In the genomic region with DNA sequence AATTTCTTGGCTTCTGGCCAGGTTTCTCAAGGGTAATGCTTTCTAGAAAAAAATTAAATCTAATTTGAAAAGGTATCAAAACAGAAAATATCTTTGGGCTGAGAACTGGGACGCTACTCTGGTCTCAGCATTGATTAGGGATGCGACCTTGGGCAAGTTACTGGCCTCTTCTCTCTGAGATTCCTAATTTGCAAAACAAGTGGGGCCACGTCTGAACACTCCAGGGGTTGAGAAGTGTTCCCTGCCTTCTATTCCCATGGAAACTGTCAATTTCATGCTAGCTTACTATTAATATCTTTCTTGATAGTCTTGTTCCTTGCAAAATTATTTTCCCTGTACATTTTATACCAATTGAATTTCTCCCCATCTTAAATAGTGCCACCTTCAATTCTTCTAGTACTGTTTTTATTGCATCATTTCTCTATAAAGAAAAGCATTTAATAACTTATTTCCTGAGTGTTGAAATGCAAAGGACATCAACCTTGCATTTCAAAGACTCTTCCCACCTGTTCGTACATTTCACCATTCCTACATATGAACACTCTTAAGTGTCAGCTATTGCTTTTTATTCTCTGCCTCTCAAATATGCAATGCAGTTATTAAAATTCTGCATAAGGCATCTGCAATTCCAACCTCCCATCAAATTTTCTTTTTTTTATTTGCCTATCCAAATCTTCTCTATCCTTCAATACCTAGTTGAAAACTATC, we compare ENCODE assay signal across 16 cellular contexts.
DNase-seq lines count a peak whose midpoint lies in the region; ATAC-seq, FAIRE-seq and TF ChIP-seq lines count a peak whose summit lies in the region.
"Had no signal": no experiment of that assay in that cellular context is flagged by ENCODE, and none has a peak within 500 bp of the region (broad histone marks: within the 10 kb centered on the region; RNA-seq: fewer than 3 reads in every experiment).

No MANE protein-coding gene starts in this region.

- no peak for TF ChIP-seq POLR2A in IMR-90 (IDR thresholded peaks at IDR 0.05; ENCODE audit: low read depth, low read length)
- no peak for TF ChIP-seq POLR2A in K562 (conservative IDR thresholded peaks at IDR 0.05)

- no peak overlapping the region for H3K4me2 ChIP-seq in IMR-90 (ENCODE audit: low read depth, low read length)
- no peak overlapping the region for H3K4me2 ChIP-seq in K562 (ENCODE audit: insufficient read depth, low read length)
- peak overlapping the region; percentile 38 for H3K4me2 ChIP-seq in neural cell (ENCODE audit: low read length)

- H4K8ac ChIP-seq in IMR-90 (ENCODE audit: low read depth in 2 of 2, low read length in 2 of 2) = no peak overlapping the region

- POLR2A ChIA-PET in IMR-90 (lab: Charles Lee; ENCODE audit: unreplicated experiment) = no interaction called here
- POLR2A ChIA-PET in K562 (lab: Yijun Ruan, JAX) = no interaction called here

- dilution Hi-C loops in IMR-90 (cut with HindIII; ENCODE audit: low sequenced_read_pairs, unreplicated experiment) = no loop called here

- WGBS in IMR-90 (ENCODE audit: extremely low coverage in 2 of 2, insufficient read length in 1 of 2), 2 experiments = no CpG with 5 or more reads among the region's 4 CpGs
- WGBS in K562 (ENCODE audit: insufficient coverage, low coverage, missing lambda C conversion rate) = 0% methylated on average over 4 of the region's 4 CpGs

- DNase-seq in H7 (peak; percentile 73), IMR-90 (no peak), K562 (ENCODE audit: extremely low read depth in 1 of 4, low spot score in 3 of 4) (no peak), dermis blood vessel endothelial cell (no peak), RKO (ENCODE audit: low spot score) (no peak)
- DNase-seq: ACHN; BE2C; CD8-positive, alpha-beta T cell; EL; HCEC 1CT; NCI-H146; NCI-H446; SHP77 had no signal

- no peak overlapping the region for H4K91ac ChIP-seq in IMR-90 (ENCODE audit: insufficient read depth, low read depth, low read length)

- H3K9me3 ChIP-seq in IMR-90 (ENCODE audit: control insufficient read depth, insufficient read depth, low read length) (no peaks in the 10 kb centered on the region), K562 (replicated peaks; ENCODE audit: control insufficient read depth, insufficient read depth, low read depth, low read length) (no peaks in the 10 kb centered on the region), neural cell (ENCODE audit: low read length) (no peaks in the 10 kb centered on the region)
- H3K9me3 ChIP-seq: BE2C had no signal

- in situ Hi-C loops in IMR-90 (cut with MboI; ENCODE audit: low sequenced_read_pairs) (no loop called here), K562 (cut with MboI) (no loop called here)

- H3K23ac ChIP-seq in IMR-90 (ENCODE audit: low read depth, low read length) = no peak overlapping the region

- H2BK120ac ChIP-seq in IMR-90 (ENCODE audit: low read depth, low read length) = no peak overlapping the region

- no peaks in the 10 kb centered on the region for H3K79me2 ChIP-seq in K562 (ENCODE audit: control insufficient read depth, insufficient read depth, low read length)
- H3K79me2 ChIP-seq in neural cell (replicated peaks; ENCODE audit: insufficient read depth, low read length) = no peaks in the 10 kb centered on the region

- no peak overlapping the region for H3K4me3 ChIP-seq in H7 (ENCODE audit: insufficient read depth, low read depth, low read length)
- no peak overlapping the region for H3K4me3 ChIP-seq in IMR-90 (ENCODE audit: insufficient read depth, low read depth, low read length)
- H3K4me3 ChIP-seq in K562 = no peak overlapping the region
- H3K4me3 ChIP-seq in neural cell (ENCODE audit: low read length) = peak overlapping the region; percentile 42

- H4K20me1 ChIP-seq in IMR-90 (ENCODE audit: insufficient read depth, low read length) (no peaks in the 10 kb centered on the region), K562 (replicated peaks; ENCODE audit: control insufficient read depth, insufficient read depth, low read length) (no peaks in the 10 kb centered on the region), neural cell (ENCODE audit: insufficient read depth) (no peaks in the 10 kb centered on the region)

- intact Hi-C loops in IMR-90 (cut with micrococcal nuclease) = no loop called here
- intact Hi-C loops in K562 (cut with micrococcal nuclease) = no loop called here

- H3K4ac ChIP-seq in IMR-90 (ENCODE audit: low read depth, low read length) = no peak overlapping the region

- no peak overlapping the region for H3K9ac ChIP-seq in IMR-90 (ENCODE audit: low read depth, low read length)
- no peak overlapping the region for H3K9ac ChIP-seq in K562 (ENCODE audit: insufficient read depth in 1 of 2, low read depth in 2 of 2, low read length in 2 of 2)
- H3K9ac ChIP-seq in neural cell (ENCODE audit: low read length) = peak overlapping the region; percentile 2

- H3K9me1 ChIP-seq in IMR-90 (ENCODE audit: insufficient read depth, low read length) (no peaks in the 10 kb centered on the region), K562 (ENCODE audit: control insufficient read depth, insufficient read depth, low read length) (no peaks in the 10 kb centered on the region)

- H3K27ac ChIP-seq in IMR-90 (ENCODE audit: insufficient read depth, low read length) (no peak overlapping the region), K562 (ENCODE audit: extremely low read depth, low read depth, low read length) (no peak overlapping the region), neural cell (ENCODE audit: low read length) (peak overlapping the region; percentile 73)

- no peak overlapping the region for H2AK9ac ChIP-seq in IMR-90 (replicated peaks; ENCODE audit: low read depth, low read length, poor library complexity)

- H3K4me1 ChIP-seq in IMR-90 (ENCODE audit: control insufficient read depth, insufficient read depth, low read length) (no peaks in the 10 kb centered on the region), K562 (replicated peaks in 1 of 2; ENCODE audit: control insufficient read depth in 2 of 2, insufficient read depth in 2 of 2, low read length in 2 of 2) (no peaks in the 10 kb centered on the region)
- H3K4me1 ChIP-seq: BE2C had no signal

- TF ChIP-seq EP300 in K562 (IDR thresholded peaks at IDR 0.05; ENCODE audit: low read length) = no peak
- no peak for TF ChIP-seq EP300 in neural cell (conservative IDR thresholded peaks at IDR 0.05; ENCODE audit: poor library complexity, severe bottlenecking)

- H3F3A ChIP-seq in neural cell (ENCODE audit: insufficient read depth, low read length, poor library complexity, severe bottlenecking) = no peaks in the 10 kb centered on the region

- no peak overlapping the region for H2BK15ac ChIP-seq in IMR-90 (ENCODE audit: low read depth, low read length)

- CTCF ChIA-PET in IMR-90 (lab: Yijun Ruan, JAX) (no interaction called here), K562 (lab: Yijun Ruan, JAX; ENCODE audit: low intra/inter-chr PET ratio) (no interaction called here)

- H3K27me3 ChIP-seq in H7 (ENCODE audit: control insufficient read depth, insufficient read depth, low read length) (no peaks in the 10 kb centered on the region), IMR-90 (ENCODE audit: control insufficient read depth, insufficient read depth, low read length) (no peaks in the 10 kb centered on the region), K562 (ENCODE audit: control insufficient read depth in 2 of 2, insufficient read depth in 2 of 2, low read length in 2 of 2) (no peaks in the 10 kb centered on the region), neural cell (ENCODE audit: insufficient read depth, low read depth, low read length) (no peaks in the 10 kb centered on the region)
- H3K27me3 ChIP-seq: BE2C had no signal

- no peak overlapping the region for H3K18ac ChIP-seq in IMR-90 (ENCODE audit: low read depth, low read length)

- no peak overlapping the region for H2AK5ac ChIP-seq in IMR-90 (ENCODE audit: low read depth, low read length)

- no peak overlapping the region for H2BK20ac ChIP-seq in IMR-90 (ENCODE audit: low read depth, low read length)

- ATAC-seq in IMR-90 (ENCODE audit: low read depth) (no peak), K562 (no peak), GM18517 (IDR thresholded peaks at IDR 0.05; ENCODE audit: unreplicated experiment) (no peak)
- ATAC-seq: CD8-positive, alpha-beta T cell; Panc1 had no signal

- BruUV-seq in IMR-90 (replicated peaks; lab: Mats Ljungman, UMichigan) (no TSS peak), K562 (replicated peaks; lab: Mats Ljungman, UMichigan) (no TSS peak)

- TF ChIP-seq RAD21 in IMR-90 (IDR thresholded peaks at IDR 0.05; ENCODE audit: low read length) = no peak
- no peak for TF ChIP-seq RAD21 in K562 (CRISPR knock-in tag; conservative IDR thresholded peaks at IDR 0.05 in 1 of 2, IDR thresholded peaks at IDR 0.05 in 1 of 2)
- no peak for TF ChIP-seq RAD21 in neural cell (conservative IDR thresholded peaks at IDR 0.05)

- no peak overlapping the region for H2BK5ac ChIP-seq in IMR-90 (ENCODE audit: low read depth, low read length, poor library complexity, severe bottlenecking)

- H3K79me1 ChIP-seq in IMR-90 (ENCODE audit: low read depth in 1 of 2, low read length in 2 of 2) = no peaks in the 10 kb centered on the region

- no peak overlapping the region for H4K5ac ChIP-seq in IMR-90 (ENCODE audit: low read depth, low read length)

- H2AFZ ChIP-seq in IMR-90 (replicated peaks; ENCODE audit: low read length, poor library complexity) = no peak overlapping the region
- H2AFZ ChIP-seq in K562 (ENCODE audit: low read depth, low read length) = no peak overlapping the region
- H2AFZ ChIP-seq in neural cell (ENCODE audit: low read depth, low read length) = no peak overlapping the region

- H3K14ac ChIP-seq in IMR-90 (replicated peaks; ENCODE audit: low read depth, low read length) = no peak overlapping the region

- FAIRE-seq in K562 (lab: Jason Lieb, UNC) = no peak

- no peak overlapping the region for H3K56ac ChIP-seq in IMR-90 (ENCODE audit: extremely low read depth, insufficient read depth, low read length)

- no peak for TF ChIP-seq CTCF in IMR-90 (conservative IDR thresholded peaks at IDR 0.05; ENCODE audit: low read depth, low read length)
- no peak for TF ChIP-seq CTCF in K562 (IDR thresholded peaks at IDR 0.05 in 2 of 3, conservative IDR thresholded peaks at IDR 0.05 in 1 of 3; ENCODE audit: insufficient read depth in 2 of 3, low read depth in 1 of 3, low read length in 3 of 3)
- no peak for TF ChIP-seq CTCF in neural cell (IDR thresholded peaks at IDR 0.05; ENCODE audit: poor library complexity, severe bottlenecking)

- H3K36me3 ChIP-seq in H7 (replicated peaks; ENCODE audit: control insufficient read depth, insufficient read depth, low read length) (no peaks in the 10 kb centered on the region), IMR-90 (ENCODE audit: control insufficient read depth, insufficient read depth, low read length) (no peaks in the 10 kb centered on the region), K562 (ENCODE audit: control insufficient read depth, insufficient read depth, low read length) (no peaks in the 10 kb centered on the region), neural cell (ENCODE audit: insufficient read depth, low read length) (no peaks in the 10 kb centered on the region)
- H3K36me3 ChIP-seq: BE2C had no signal

- no peaks in the 10 kb centered on the region for H3K9me2 ChIP-seq in neural cell (ENCODE audit: insufficient read depth, low read length)

TF ChIP-seq in IMR-90, 13 proteins besides CTCF, POLR2A, EP300 and RAD21 (continues in another document):
- TF ChIP-seq CEBPB (IDR thresholded peaks at IDR 0.05; ENCODE audit: low read depth, low read length) = peak; percentile 22; the same call in 1 of the 2 replicates

TF ChIP-seq in K562, 482 proteins besides CTCF, POLR2A, EP300 and RAD21 (continues in another document):
- TF ChIP-seq NFIC (IDR thresholded peaks at IDR 0.05) = 0 out of 2 replicates have a peak, but pooled peaks have one; percentile 38
